Comparison of ENCODE assay signal across 15 cellular contexts in genomic region chr5:5353681-5354080, GRCh38.
DNase-seq lines count a peak whose midpoint lies in the region; ATAC-seq, FAIRE-seq and TF ChIP-seq lines count a peak whose summit lies in the region.
"Had no signal": no experiment of that assay in that cellular context is flagged by ENCODE, and none has a peak within 500 bp of the region (broad histone marks: within the 10 kb centered on the region; RNA-seq: fewer than 3 reads in every experiment).

No MANE protein-coding gene starts in this region.

- no peak for DNase-seq in HCT116 (ENCODE audit: low read depth, low spot score)
- peak; percentile 11 for DNase-seq in NCI-H2196 (lab: John Stamatoyannopoulos, UW; ENCODE audit: unreplicated experiment)
- no peak for DNase-seq in K562 (ENCODE audit: extremely low read depth in 1 of 4, low spot score in 3 of 4)
- DNase-seq in mesothelial cell of epicardium (ENCODE audit: low spot score in 2 of 2, unreplicated experiment in 2 of 2) = no peak
- DNase-seq in natural killer cell = no peak
- no peak for DNase-seq in HuH-7.5 (ENCODE audit: low spot score)
- DNase-seq: DMS 273 treated with DMSO at 0.1 percent for 48 hours, NCI-H187 treated with DMSO at 0.1 percent for 48 hours, NCI-H2227 treated with DMSO at 0.1 percent for 48 hours, NCI-H526 treated with DMSO at 0.1 percent for 48 hours had no signal

- no peak for TF ChIP-seq EP300 in K562 (IDR thresholded peaks at IDR 0.05; ENCODE audit: low read length)

- H3K4me3 ChIP-seq in HCT116 (replicated peaks in 1 of 2; ENCODE audit: low read depth in 1 of 2, low read length in 2 of 2) (no peak overlapping the region), K562 (no peak overlapping the region)
- H3K4me3 ChIP-seq: BLaER1 had no signal

- H3K9me1 ChIP-seq in K562 (ENCODE audit: control insufficient read depth, insufficient read depth, low read length) = no peaks in the 10 kb centered on the region

- in situ Hi-C loops in K562 (cut with MboI) = no loop called here

- H3K27me3 Mint-ChIP-seq in mesothelial cell of epicardium (ENCODE audit: low read depth) (no peaks in the 10 kb centered on the region), natural killer cell (ENCODE audit: low read depth in 2 of 2) (peaks cover 0 to 2% of the 10 kb centered on the region in 2 donors)

- peak; percentile 34; the same call in 1 of the 2 replicates for ATAC-seq in HCT116
- ATAC-seq in K562 = peak; percentile 29; the same call in 2 of the 3 replicates
- ATAC-seq in natural killer cell = no peak
- ATAC-seq in HG02885 (IDR thresholded peaks at IDR 0.05; ENCODE audit: poor library complexity, unreplicated experiment) = no peak
- ATAC-seq: Panc1, Right ventricle myocardium inferior, SK-N-SH treated with all-trans-retinoic acid at 6 μM for 48 hours had no signal

- 8% methylated on average over 10 of the region's 10 CpGs for WGBS in K562 (ENCODE audit: insufficient coverage, low coverage, missing lambda C conversion rate)

- CTCF ChIA-PET in HCT116 (lab: Charles Lee) = no interaction called here
- CTCF ChIA-PET in K562 (lab: Yijun Ruan, JAX; ENCODE audit: low intra/inter-chr PET ratio) = no interaction called here

- TF ChIP-seq RAD21 in HCT116 (IDR thresholded peaks at IDR 0.05; ENCODE audit: low read depth) = no peak
- no peak for TF ChIP-seq RAD21 in K562 (CRISPR knock-in tag; conservative IDR thresholded peaks at IDR 0.05 in 1 of 2, IDR thresholded peaks at IDR 0.05 in 1 of 2)

- H2AFZ ChIP-seq in HCT116 (ENCODE audit: low read depth, low read length, poor library complexity, severe bottlenecking) = no peak overlapping the region
- H2AFZ ChIP-seq in K562 (ENCODE audit: low read depth, low read length) = 0 out of 2 replicates have a peak overlapping the region, but pooled peaks have one; percentile 1

- BruUV-seq in HCT116 (replicated peaks; lab: Mats Ljungman, UMichigan) = no TSS peak
- BruUV-seq in K562 (replicated peaks; lab: Mats Ljungman, UMichigan) = no TSS peak

- H3K27me3 ChIP-seq in HCT116 (ENCODE audit: insufficient read depth, low read length) (no peaks in the 10 kb centered on the region), K562 (ENCODE audit: control insufficient read depth in 2 of 2, insufficient read depth in 2 of 2, low read length in 2 of 2) (peaks cover 0 to 11% of the 10 kb centered on the region in 2 experiments; a peak in 1 of 5 replicates)
- H3K27me3 ChIP-seq: BLaER1 had no signal

- TF ChIP-seq CTCF in HCT116 (IDR thresholded peaks at IDR 0.05 in 2 of 3, conservative IDR thresholded peaks at IDR 0.05 in 1 of 3; ENCODE audit: borderline replicate concordance in 1 of 3, insufficient read depth in 1 of 3, low read depth in 2 of 3, low read length in 2 of 3) (no peak), K562 (IDR thresholded peaks at IDR 0.05 in 2 of 3, conservative IDR thresholded peaks at IDR 0.05 in 1 of 3; ENCODE audit: insufficient read depth in 2 of 3, low read depth in 1 of 3, low read length in 3 of 3) (no peak), mesothelial cell of epicardium (IDR thresholded peaks at IDR 0.05; ENCODE audit: unreplicated experiment) (no peak), natural killer cell (IDR thresholded peaks at IDR 0.05) (no peak)

- no peak overlapping the region for H3K9ac ChIP-seq in HCT116 (ENCODE audit: low read length)
- no peak overlapping the region for H3K9ac ChIP-seq in K562 (ENCODE audit: insufficient read depth in 1 of 2, low read depth in 2 of 2, low read length in 2 of 2)
- H3K9ac ChIP-seq: BLaER1 had no signal

- H3K9me3 ChIP-seq in HCT116 (ENCODE audit: control insufficient read depth in 1 of 2, insufficient read depth in 1 of 2, low read depth in 1 of 2, low read length in 2 of 2) = no peaks in the 10 kb centered on the region
- peaks cover 2% of the 10 kb centered on the region; the same call in 1 of the 2 replicates for H3K9me3 ChIP-seq in K562 (replicated peaks; ENCODE audit: control insufficient read depth, insufficient read depth, low read depth, low read length)

- H3K36me3 Mint-ChIP-seq in mesothelial cell of epicardium (no peaks in the 10 kb centered on the region), natural killer cell (no peaks in the 10 kb centered on the region)

- H3K9me2 ChIP-seq in HCT116 (ENCODE audit: insufficient read depth) = no peaks in the 10 kb centered on the region

- TF ChIP-seq POLR2A in HCT116 (IDR thresholded peaks at IDR 0.05; ENCODE audit: borderline replicate concordance, extremely low read depth, insufficient read depth, insufficient read length) = no peak
- TF ChIP-seq POLR2A in K562 (conservative IDR thresholded peaks at IDR 0.05) = no peak

- H3K79me2 ChIP-seq in HCT116 (ENCODE audit: insufficient read depth, low read length) = no peaks in the 10 kb centered on the region
- H3K79me2 ChIP-seq in K562 (ENCODE audit: control insufficient read depth, insufficient read depth, low read length) = no peaks in the 10 kb centered on the region

- no peak overlapping the region for H3K4me2 ChIP-seq in HCT116 (ENCODE audit: low read length)
- H3K4me2 ChIP-seq in K562 (ENCODE audit: insufficient read depth, low read length) = no peak overlapping the region

- H3K4me1 ChIP-seq in HCT116 (ENCODE audit: control insufficient read depth in 1 of 2, insufficient read depth in 2 of 2, low read length in 2 of 2) (peaks cover 0 to 15% of the 10 kb centered on the region in 2 experiments; a peak in 2 of 4 replicates), K562 (replicated peaks in 1 of 2; ENCODE audit: control insufficient read depth in 2 of 2, insufficient read depth in 2 of 2, low read length in 2 of 2) (peaks cover 0 to 28% of the 10 kb centered on the region in 2 experiments; a peak in 3 of 5 replicates)

- POLR2A ChIA-PET in HCT116 (lab: Charles Lee) (no interaction called here), K562 (lab: Yijun Ruan, JAX) (no interaction called here)

- H3K27ac ChIP-seq in HCT116 (ENCODE audit: low read depth, low read length) (no peak overlapping the region), K562 (ENCODE audit: extremely low read depth, low read depth, low read length) (no peak overlapping the region)
- H3K27ac ChIP-seq: BLaER1 had no signal

- no peak for FAIRE-seq in K562 (lab: Jason Lieb, UNC)

- RAD21 ChIA-PET in HCT116 (lab: Charles Lee; ENCODE audit: low non-redundant PET in 1 of 2, low total read pairs in 2 of 2, uncharacterized antibody in 2 of 2, unreplicated experiment in 2 of 2) = no interaction called here

- intact Hi-C loops in HCT116 (cut with micrococcal nuclease) = no loop called here
- intact Hi-C loops in K562 (cut with micrococcal nuclease) = no loop called here
- intact Hi-C loops in natural killer cell (cut with micrococcal nuclease) = no loop called here

- peaks cover 40% of the 10 kb centered on the region for H3K4me1 Mint-ChIP-seq in mesothelial cell of epicardium
- H3K4me1 Mint-ChIP-seq in natural killer cell = no peaks in the 10 kb centered on the region

- H4K20me1 ChIP-seq in HCT116 (ENCODE audit: insufficient read depth) = no peaks in the 10 kb centered on the region
- H4K20me1 ChIP-seq in K562 (replicated peaks; ENCODE audit: control insufficient read depth, insufficient read depth, low read length) = no peaks in the 10 kb centered on the region
- H4K20me1 ChIP-seq: BLaER1 had no signal

- peak overlapping the region; percentile 73 for H3K27ac Mint-ChIP-seq in mesothelial cell of epicardium
- H3K27ac Mint-ChIP-seq in natural killer cell = no peak overlapping the region

- H3K36me3 ChIP-seq in HCT116 (ENCODE audit: control insufficient read depth in 1 of 2, insufficient read depth in 2 of 2, low read length in 2 of 2) = no peaks in the 10 kb centered on the region
- no peaks in the 10 kb centered on the region for H3K36me3 ChIP-seq in K562 (ENCODE audit: control insufficient read depth, insufficient read depth, low read length)
- H3K36me3 ChIP-seq: BLaER1 had no signal

- H3K4me3 Mint-ChIP-seq in mesothelial cell of epicardium = no peak overlapping the region
- H3K4me3 Mint-ChIP-seq in natural killer cell = no peak overlapping the region

- H3K9me3 Mint-ChIP-seq in mesothelial cell of epicardium (no peaks in the 10 kb centered on the region), natural killer cell (no peaks in the 10 kb centered on the region)

TF ChIP-seq in HCT116, 20 proteins besides CTCF, POLR2A, EP300 and RAD21:
- no peak for TF ChIP-seq MAX (IDR thresholded peaks at IDR 0.05)
- no peak for TF ChIP-seq FOSL1 (IDR thresholded peaks at IDR 0.05; ENCODE audit: low read depth)
- TF ChIP-seq SRF (IDR thresholded peaks at IDR 0.05; ENCODE audit: low read depth) = no peak
- TF ChIP-seq ZNF274 (IDR thresholded peaks at IDR 0.05; ENCODE audit: low read depth, low read length) = no peak
- TF ChIP-seq CEBPB (IDR thresholded peaks at IDR 0.05; ENCODE audit: low read depth) = no peak
- TF ChIP-seq, protein P1, sequence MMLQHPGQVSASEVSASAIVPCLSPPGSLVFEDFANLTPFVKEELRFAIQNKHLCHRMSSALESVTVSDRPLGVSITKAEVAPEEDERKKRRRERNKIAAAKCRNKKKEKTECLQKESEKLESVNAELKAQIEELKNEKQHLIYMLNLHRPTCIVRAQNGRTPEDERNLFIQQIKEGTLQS (IDR thresholded peaks at IDR 0.05) = no peak
- TF ChIP-seq SIN3A (IDR thresholded peaks at IDR 0.05; ENCODE audit: low read depth) = no peak

TF ChIP-seq in K562, 482 proteins besides CTCF, POLR2A, EP300 and RAD21 (continues in another document):
- TF ChIP-seq CHD4 (IDR thresholded peaks at IDR 0.05; ENCODE audit: insufficient read depth, insufficient replicate concordance, low read depth, low read length, poor library complexity, severe bottlenecking) (no peak), BRD4 (IDR thresholded peaks at IDR 0.05) (no peak), CBFA2T2 (conservative IDR thresholded peaks at IDR 0.05) (no peak), PRMT5 (CRISPR knock-in tag; IDR thresholded peaks at IDR 0.05) (no peak), PBX2 (CRISPR knock-in tag; IDR thresholded peaks at IDR 0.05; ENCODE audit: low read depth) (no peak), PBX2 (tag; conservative IDR thresholded peaks at IDR 0.05; ENCODE audit: low read depth) (no peak)

Comparison
In these comparisons a context has a peak if more than half of its experiments do, and no peak if none do; other contexts are left out.
1. ATAC-seq: peak in HCT116 (single experiment) and K562 (single experiment); none in natural killer cell (0 of 3) and HG02885 (single experiment).